Comparison of ENCODE assay signal across 1 cellular context in the genomic region with DNA sequence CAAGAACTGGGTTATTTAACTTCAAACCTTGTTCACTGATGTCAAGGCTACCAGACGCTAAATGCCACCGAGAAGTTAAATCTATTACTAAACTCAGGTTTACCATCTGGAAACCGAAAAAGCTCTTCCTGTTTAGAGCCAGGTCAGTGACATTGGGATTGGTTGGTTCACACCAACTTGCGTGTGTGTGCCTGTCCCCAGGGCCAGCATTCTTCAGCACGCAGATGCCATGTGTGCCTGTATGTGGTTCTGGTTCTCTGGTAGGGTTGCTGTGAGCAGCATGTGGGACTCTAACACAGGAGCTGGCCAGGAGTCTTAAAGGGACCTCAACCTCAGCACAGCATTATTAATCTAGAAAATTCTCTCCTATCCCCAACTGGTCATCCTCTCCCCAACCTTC.
TF ChIP-seq lines count a peak whose summit lies in the region.

No MANE protein-coding gene starts in this region.

TF ChIP-seq in HepG2, 621 proteins besides CTCF, POLR2A, EP300 and RAD21 (continued from another document):
- no peak for TF ChIP-seq ZNF615 (CRISPR knock-in tag; IDR thresholded peaks at IDR 0.05; ENCODE audit: borderline replicate concordance)
- TF ChIP-seq KDM2A (CRISPR knock-in tag; IDR thresholded peaks at IDR 0.05; ENCODE audit: borderline replicate concordance, low read depth): no peak
- no peak for TF ChIP-seq ZNF577 (CRISPR knock-in tag; IDR thresholded peaks at IDR 0.05; ENCODE audit: borderline replicate concordance, low read depth)
- no peak for TF ChIP-seq ARHGAP35 (CRISPR knock-in tag; IDR thresholded peaks at IDR 0.05; ENCODE audit: borderline replicate concordance)
- TF ChIP-seq GABPA (IDR thresholded peaks at IDR 0.05; ENCODE audit: low read depth, low read length): no peak
- TF ChIP-seq GABPA (CRISPR knock-in tag; IDR thresholded peaks at IDR 0.05; ENCODE audit: low read depth): no peak
- TF ChIP-seq, protein P1, sequence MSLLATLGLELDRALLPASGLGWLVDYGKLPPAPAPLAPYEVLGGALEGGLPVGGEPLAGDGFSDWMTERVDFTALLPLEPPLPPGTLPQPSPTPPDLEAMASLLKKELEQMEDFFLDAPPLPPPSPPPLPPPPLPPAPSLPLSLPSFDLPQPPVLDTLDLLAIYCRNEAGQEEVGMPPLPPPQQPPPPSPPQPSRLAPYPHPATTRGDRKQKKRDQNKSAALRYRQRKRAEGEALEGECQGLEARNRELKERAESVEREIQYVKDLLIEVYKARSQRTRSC (CRISPR knock-in tag; IDR thresholded peaks at IDR 0.05; ENCODE audit: low read depth): no peak
TF ChIP-seq in HepG2: peak in this region for 0.
